ENCODE assay signal across 19 cellular contexts in the genomic region with DNA sequence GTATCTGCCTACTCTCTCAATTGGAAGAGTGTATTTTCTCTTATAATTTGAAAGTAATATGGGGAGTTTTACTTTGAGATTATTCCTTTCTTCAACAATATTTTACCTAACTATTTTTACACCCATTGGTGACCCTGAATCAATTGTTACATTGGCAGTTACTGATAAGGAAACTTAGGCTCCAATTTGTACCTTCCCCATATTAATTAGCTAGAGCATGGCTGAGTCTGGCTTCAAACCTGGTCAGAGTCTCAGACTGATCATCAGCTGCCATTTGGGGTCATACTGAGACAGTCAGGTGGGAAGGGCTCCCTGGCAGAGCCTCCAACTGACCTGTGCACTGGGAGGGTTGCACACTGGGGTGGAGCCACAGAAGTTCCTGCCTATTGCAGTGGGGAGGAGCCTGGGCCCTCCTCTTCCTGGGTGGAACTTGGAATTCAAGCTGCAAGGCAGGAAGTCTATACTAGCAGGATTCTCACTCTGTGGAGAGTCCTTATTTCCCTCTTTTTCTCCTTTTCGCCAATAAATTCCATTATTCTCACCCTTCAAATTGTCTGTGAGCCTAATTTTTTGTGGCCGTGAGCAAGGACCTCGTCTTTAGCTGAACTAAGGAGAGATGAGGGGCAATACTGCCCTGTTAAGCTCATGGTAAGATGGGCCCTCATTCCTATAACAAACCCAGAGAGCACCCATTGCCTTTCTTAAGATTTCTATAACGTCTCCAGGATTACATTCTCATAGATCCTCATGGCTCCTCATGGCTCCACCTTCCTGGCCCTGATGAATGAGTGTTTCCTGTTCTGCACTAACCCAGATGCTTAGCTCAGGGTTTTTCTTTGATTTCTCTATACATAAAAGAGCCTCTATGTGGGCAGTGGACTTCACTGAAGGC.
DNase-seq lines count a peak whose midpoint lies in the region; ATAC-seq and TF ChIP-seq lines count a peak whose summit lies in the region.
"Had no signal": no experiment of that assay in that cellular context is flagged by ENCODE, and none has a peak within 500 bp of the region (broad histone marks: within the 10 kb centered on the region; RNA-seq: fewer than 3 reads in every experiment).

No MANE protein-coding gene starts in this region.

- TF ChIP-seq CTCF in HEK293 (tag by site-specific recombination; IDR thresholded peaks at IDR 0.05), result no peak
- TF ChIP-seq CTCF in foreskin keratinocyte (conservative IDR thresholded peaks at IDR 0.05), result no peak
- no peak for TF ChIP-seq CTCF in parathyroid adenoma (IDR thresholded peaks at IDR 0.05)

- POLR2A ChIA-PET in HEK293 (lab: Yijun Ruan, JAX), result no interaction called here

- ATAC-seq in foreskin keratinocyte (peak; percentile 20), SK-N-SH treated with all-trans-retinoic acid at 6 μM for 48 hours (no peak)
- ATAC-seq: PC-3 had no signal

- H3K27ac ChIP-seq in HEK293 (ENCODE audit: extremely low read depth, low read depth, low read length) (no peak overlapping the region), foreskin keratinocyte (no peak overlapping the region), parathyroid adenoma (peak overlapping the region; percentile 98)
- H3K27ac ChIP-seq: C4-2B, RWPE1 had no signal

- H3K4me2 ChIP-seq in parathyroid adenoma (ENCODE audit: low read length), result no peak overlapping the region

- no peak overlapping the region for H3K4me3 ChIP-seq in HEK293 (ENCODE audit: low read depth, low read length)
- no peak overlapping the region for H3K4me3 ChIP-seq in parathyroid adenoma (ENCODE audit: low read depth, low read length)

- no peaks in the 10 kb centered on the region for H3K27me3 ChIP-seq in foreskin keratinocyte
- H3K27me3 ChIP-seq in parathyroid adenoma (ENCODE audit: control insufficient read depth, insufficient read depth, low read length), result no peaks in the 10 kb centered on the region

- H3K79me2 ChIP-seq in parathyroid adenoma, result no peaks in the 10 kb centered on the region

- H3K9me3 ChIP-seq in HEK293 (ENCODE audit: control insufficient read depth, insufficient read depth, low read depth, low read length) (no peaks in the 10 kb centered on the region), parathyroid adenoma (ENCODE audit: control insufficient read depth, low read length) (no peaks in the 10 kb centered on the region)

- no peaks in the 10 kb centered on the region for H3K36me3 ChIP-seq in HEK293 (ENCODE audit: control insufficient read depth in 2 of 2, insufficient read depth in 1 of 2, low read length in 2 of 2)
- no peaks in the 10 kb centered on the region for H3K36me3 ChIP-seq in parathyroid adenoma (ENCODE audit: control insufficient read depth, insufficient read depth, low read length)

- no peak overlapping the region for H2AFZ ChIP-seq in parathyroid adenoma

- H3K4me1 ChIP-seq in HEK293 (ENCODE audit: control insufficient read depth, insufficient read depth, low read length) (no peaks in the 10 kb centered on the region), foreskin keratinocyte (no peaks in the 10 kb centered on the region), parathyroid adenoma (peaks cover 77% of the 10 kb centered on the region)

- CTCF ChIA-PET in HEK293 (lab: Yijun Ruan, JAX), result interaction anchor here (0.5 kb wide), 1 partner anchor 47 kb away, joined by 3 read pairs; no protein-coding TSS in a partner anchor

- H3K9ac ChIP-seq in parathyroid adenoma, result no peak overlapping the region

- DNase-seq in OCI-M1 (lab: John Stamatoyannopoulos, UW) (peak; percentile 92), foreskin keratinocyte (no peak), NCI-H1092 (lab: John Stamatoyannopoulos, UW) (no peak), CD1c-positive myeloid dendritic cell (ENCODE audit: extremely low spot score) (no peak), NCI-H1694 (lab: John Stamatoyannopoulos, UW) (no peak)
- DNase-seq: AML-193, COR-L47, GF-D8, H9, NCI-H1105 treated with DMSO at 0.1 percent for 48 hours, NCI-H1694 treated with DMSO at 0.1 percent for 48 hours, NCI-H510A, NCI-H82, PC-3 had no signal

TF ChIP-seq in HEK293, 187 proteins besides CTCF, POLR2A, EP300 and RAD21:
- no peak for TF ChIP-seq ZNF211 (tag by site-specific recombination; IDR thresholded peaks at IDR 0.05; ENCODE audit: low read depth)
- TF ChIP-seq PRDM1 (tag by site-specific recombination; IDR thresholded peaks at IDR 0.05), result 0 out of 2 replicates have a peak, but pooled peaks have one; percentile 5
- no peak for TF ChIP-seq ZNF404 (tag by site-specific recombination; IDR thresholded peaks at IDR 0.05)
- peak; percentile 11; the same call in 1 of the 2 replicates for TF ChIP-seq SP3 (tag by site-specific recombination; IDR thresholded peaks at IDR 0.05)

TF ChIP-seq in SK-N-SH treated with all-trans-retinoic acid at 6 μM for 48 hours, 23 proteins besides CTCF, POLR2A, EP300 and RAD21:
- TF ChIP-seq OSR1 (CRISPR knock-in tag; IDR thresholded peaks at IDR 0.05), result no peak
- TF ChIP-seq, protein P1, sequence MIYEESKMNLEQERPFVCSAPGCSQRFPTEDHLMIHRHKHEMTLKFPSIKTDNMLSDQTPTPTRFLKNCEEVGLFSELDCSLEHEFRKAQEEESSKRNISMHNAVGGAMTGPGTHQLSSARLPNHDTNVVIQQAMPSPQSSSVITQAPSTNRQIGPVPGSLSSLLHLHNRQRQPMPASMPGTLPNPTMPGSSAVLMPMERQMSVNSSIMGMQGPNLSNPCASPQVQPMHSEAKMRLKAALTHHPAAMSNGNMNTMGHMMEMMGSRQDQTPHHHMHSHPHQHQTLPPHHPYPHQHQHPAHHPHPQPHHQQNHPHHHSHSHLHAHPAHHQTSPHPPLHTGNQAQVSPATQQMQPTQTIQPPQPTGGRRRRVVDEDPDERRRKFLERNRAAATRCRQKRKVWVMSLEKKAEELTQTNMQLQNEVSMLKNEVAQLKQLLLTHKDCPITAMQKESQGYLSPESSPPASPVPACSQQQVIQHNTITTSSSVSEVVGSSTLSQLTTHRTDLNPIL (CRISPR knock-in tag; IDR thresholded peaks at IDR 0.05; ENCODE audit: low read depth), result no peak
- no peak for TF ChIP-seq TCF4 (CRISPR knock-in tag; IDR thresholded peaks at IDR 0.05; ENCODE audit: borderline replicate concordance)
- no peak for TF ChIP-seq CSDC2 (CRISPR knock-in tag; IDR thresholded peaks at IDR 0.05)
- TF ChIP-seq, protein P2, sequence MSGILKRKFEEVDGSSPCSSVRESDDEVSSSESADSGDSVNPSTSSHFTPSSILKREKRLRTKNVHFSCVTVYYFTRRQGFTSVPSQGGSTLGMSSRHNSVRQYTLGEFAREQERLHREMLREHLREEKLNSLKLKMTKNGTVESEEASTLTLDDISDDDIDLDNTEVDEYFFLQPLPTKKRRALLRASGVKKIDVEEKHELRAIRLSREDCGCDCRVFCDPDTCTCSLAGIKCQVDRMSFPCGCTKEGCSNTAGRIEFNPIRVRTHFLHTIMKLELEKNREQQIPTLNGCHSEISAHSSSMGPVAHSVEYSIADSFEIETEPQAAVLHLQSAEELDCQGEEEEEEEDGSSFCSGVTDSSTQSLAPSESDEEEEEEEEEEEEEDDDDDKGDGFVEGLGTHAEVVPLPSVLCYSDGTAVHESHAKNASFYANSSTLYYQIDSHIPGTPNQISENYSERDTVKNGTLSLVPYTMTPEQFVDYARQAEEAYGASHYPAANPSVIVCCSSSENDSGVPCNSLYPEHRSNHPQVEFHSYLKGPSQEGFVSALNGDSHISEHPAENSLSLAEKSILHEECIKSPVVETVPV (CRISPR knock-in tag; IDR thresholded peaks at IDR 0.05), result no peak
- TF ChIP-seq ARNTL (CRISPR knock-in tag; IDR thresholded peaks at IDR 0.05; ENCODE audit: borderline replicate concordance, low read depth), result no peak
- TF ChIP-seq ZFP30 (CRISPR knock-in tag; IDR thresholded peaks at IDR 0.05), result no peak
- TF ChIP-seq ZNF70 (CRISPR knock-in tag; IDR thresholded peaks at IDR 0.05), result no peak
- no peak for TF ChIP-seq GLIS3 (CRISPR knock-in tag; IDR thresholded peaks at IDR 0.05)
- TF ChIP-seq BACH2 (CRISPR knock-in tag; IDR thresholded peaks at IDR 0.05; ENCODE audit: borderline replicate concordance), result no peak
- no peak for TF ChIP-seq RARB (CRISPR knock-in tag; IDR thresholded peaks at IDR 0.05)
- no peak for TF ChIP-seq ZFP3 (CRISPR knock-in tag; IDR thresholded peaks at IDR 0.05)
- TF ChIP-seq, protein P3, sequence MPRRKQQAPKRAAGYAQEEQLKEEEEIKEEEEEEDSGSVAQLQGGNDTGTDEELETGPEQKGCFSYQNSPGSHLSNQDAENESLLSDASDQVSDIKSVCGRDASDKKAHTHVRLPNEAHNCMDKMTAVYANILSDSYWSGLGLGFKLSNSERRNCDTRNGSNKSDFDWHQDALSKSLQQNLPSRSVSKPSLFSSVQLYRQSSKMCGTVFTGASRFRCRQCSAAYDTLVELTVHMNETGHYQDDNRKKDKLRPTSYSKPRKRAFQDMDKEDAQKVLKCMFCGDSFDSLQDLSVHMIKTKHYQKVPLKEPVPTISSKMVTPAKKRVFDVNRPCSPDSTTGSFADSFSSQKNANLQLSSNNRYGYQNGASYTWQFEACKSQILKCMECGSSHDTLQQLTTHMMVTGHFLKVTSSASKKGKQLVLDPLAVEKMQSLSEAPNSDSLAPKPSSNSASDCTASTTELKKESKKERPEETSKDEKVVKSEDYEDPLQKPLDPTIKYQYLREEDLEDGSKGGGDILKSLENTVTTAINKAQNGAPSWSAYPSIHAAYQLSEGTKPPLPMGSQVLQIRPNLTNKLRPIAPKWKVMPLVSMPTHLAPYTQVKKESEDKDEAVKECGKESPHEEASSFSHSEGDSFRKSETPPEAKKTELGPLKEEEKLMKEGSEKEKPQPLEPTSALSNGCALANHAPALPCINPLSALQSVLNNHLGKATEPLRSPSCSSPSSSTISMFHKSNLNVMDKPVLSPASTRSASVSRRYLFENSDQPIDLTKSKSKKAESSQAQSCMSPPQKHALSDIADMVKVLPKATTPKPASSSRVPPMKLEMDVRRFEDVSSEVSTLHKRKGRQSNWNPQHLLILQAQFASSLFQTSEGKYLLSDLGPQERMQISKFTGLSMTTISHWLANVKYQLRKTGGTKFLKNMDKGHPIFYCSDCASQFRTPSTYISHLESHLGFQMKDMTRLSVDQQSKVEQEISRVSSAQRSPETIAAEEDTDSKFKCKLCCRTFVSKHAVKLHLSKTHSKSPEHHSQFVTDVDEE (CRISPR knock-in tag; IDR thresholded peaks at IDR 0.05), result no peak
- no peak for TF ChIP-seq SNAI2 (CRISPR knock-in tag; IDR thresholded peaks at IDR 0.05)
TF ChIP-seq in SK-N-SH treated with all-trans-retinoic acid at 6 μM for 48 hours: peak in this region for 0.
